Comparison of ENCODE assay signal across 8 cellular contexts in genomic region chr7:151086802-151087246, GRCh38. TPM values are rescaled to one million over a fixed set of nuclear protein-coding genes. Genes with fewer than 3 reads are reported as not detected.
DNase-seq lines count a peak whose midpoint lies in the region; ATAC-seq and TF ChIP-seq lines count a peak whose summit lies in the region.

No MANE protein-coding gene starts in this region.

- no peak for TF ChIP-seq CTCF in kidney epithelial cell (IDR thresholded peaks at IDR 0.05; ENCODE audit: insufficient read depth, low read length, poor library complexity, severe bottlenecking)

- H3K9me3 ChIP-seq in MG63 = no peaks in the 10 kb centered on the region

- H3K27ac Mint-ChIP-seq in stimulated activated effector memory CD8-positive, alpha-beta T cell treated with anti-CD3 and anti-CD28 coated beads, Interleukin-12 subunit alpha, Interleukin-12 subunit beta, amount 100 ng/mL, for 72 hours = peak overlapping the region; percentile 37

- H3K4me1 Mint-ChIP-seq in stimulated activated effector memory CD8-positive, alpha-beta T cell treated with anti-CD3 and anti-CD28 coated beads, Interleukin-12 subunit alpha, Interleukin-12 subunit beta, amount 100 ng/mL, for 72 hours = peaks cover 53% of the 10 kb centered on the region

- H3K27me3 ChIP-seq in MG63 (no peaks in the 10 kb centered on the region), kidney epithelial cell (ENCODE audit: control insufficient read depth, insufficient read depth, low read length) (no peaks in the 10 kb centered on the region)

- H3K27ac ChIP-seq in angular gyrus (ENCODE audit: low read depth, low read length) = peak overlapping the region; percentile 93

- peak overlapping the region; percentile 98 for H3K4me3 Mint-ChIP-seq in stimulated activated effector memory CD8-positive, alpha-beta T cell treated with anti-CD3 and anti-CD28 coated beads, Interleukin-12 subunit alpha, Interleukin-12 subunit beta, amount 100 ng/mL, for 72 hours

- H3K36me3 Mint-ChIP-seq in stimulated activated effector memory CD8-positive, alpha-beta T cell treated with anti-CD3 and anti-CD28 coated beads, Interleukin-12 subunit alpha, Interleukin-12 subunit beta, amount 100 ng/mL, for 72 hours = peaks cover 10% of the 10 kb centered on the region

- no peaks in the 10 kb centered on the region for H3K9me3 Mint-ChIP-seq in stimulated activated effector memory CD8-positive, alpha-beta T cell treated with anti-CD3 and anti-CD28 coated beads, Interleukin-12 subunit alpha, Interleukin-12 subunit beta, amount 100 ng/mL, for 72 hours

- H3K36me3 ChIP-seq in MG63 (peaks cover 9% of the 10 kb centered on the region), kidney epithelial cell (ENCODE audit: control insufficient read depth, insufficient read depth, low read length) (peaks cover 1% of the 10 kb centered on the region)

- peak; percentile 14 for ATAC-seq in stimulated activated effector memory CD8-positive, alpha-beta T cell treated with anti-CD3 and anti-CD28 coated beads, Interleukin-12 subunit alpha, Interleukin-12 subunit beta, amount 100 ng/mL, for 72 hours
- ATAC-seq in HG02571 (IDR thresholded peaks at IDR 0.05; ENCODE audit: unreplicated experiment) (no peak), GM18907 (IDR thresholded peaks at IDR 0.05; ENCODE audit: unreplicated experiment) (no peak)

- H3K4me3 ChIP-seq in MG63 (peak overlapping the region; percentile 73), kidney epithelial cell (ENCODE audit: low read depth, low read length) (peak overlapping the region; percentile 81)

- peak; percentile 49 for DNase-seq in EL
- peak; percentile 11 for DNase-seq in MG63
- no peak for DNase-seq in kidney epithelial cell (ENCODE audit: low read depth)
- DNase-seq in stimulated activated effector memory CD8-positive, alpha-beta T cell treated with anti-CD3 and anti-CD28 coated beads, Interleukin-12 subunit alpha, Interleukin-12 subunit beta, amount 100 ng/mL, for 72 hours (ENCODE audit: low spot score in 2 of 2) = no peak
- DNase-seq in SIG-M5 (lab: John Stamatoyannopoulos, UW) = no peak

RNA-seq across cellular contexts. Expression of gene AGAP3, which starts 0.5 kb away (rescaled TPM):
- 22.5 and 35.1 TPM in 2 replicates for total RNA-seq in MG63 (2014; rRNA removed; shearing (Covaris generic); ENCODE audit: low replicate concordance)
- 77.4 and 92.8 TPM in 2 replicates for total RNA-seq in kidney epithelial cell

RNA-seq across cellular contexts. Expression of gene TMUB1, which starts 3.5 kb away (rescaled TPM):
- 5.2 and 32.9 TPM in 2 replicates for total RNA-seq in MG63 (2014; rRNA removed; shearing (Covaris generic); ENCODE audit: low replicate concordance)
- 46.3 and 66.0 TPM in 2 replicates for total RNA-seq in kidney epithelial cell

RNA-seq across cellular contexts. Expression of gene FASTK, which starts 6.2 kb away (rescaled TPM):
- 47.5 and 71.5 TPM in 2 replicates for total RNA-seq in MG63 (2014; rRNA removed; shearing (Covaris generic); ENCODE audit: low replicate concordance)
- total RNA-seq in kidney epithelial cell = 70.9 and 71.7 TPM in 2 replicates

RNA-seq across cellular contexts. Expression of gene SLC4A2, which starts 27.4 kb away (rescaled TPM):
- total RNA-seq in MG63 (2014; rRNA removed; shearing (Covaris generic); ENCODE audit: low replicate concordance) = 38.6 and 81.5 TPM in 2 replicates
- 166 and 201 TPM in 2 replicates for total RNA-seq in kidney epithelial cell

RNA-seq across cellular contexts. Expression of gene CDK5, which starts 29.1 kb away (rescaled TPM):
- 11.0 and 21.7 TPM in 2 replicates for total RNA-seq in MG63 (2014; rRNA removed; shearing (Covaris generic); ENCODE audit: low replicate concordance)
- total RNA-seq in kidney epithelial cell = 21.5 and 27.0 TPM in 2 replicates

Comparison
In these comparisons a context has a peak if more than half of its experiments do, and no peak if none do; other contexts are left out.
1. DNase-seq: peak in EL (single experiment) and MG63 (single experiment); none in kidney epithelial cell (single experiment), stimulated activated effector memory CD8-positive, alpha-beta T cell treated with anti-CD3 and anti-CD28 coated beads, Interleukin-12 subunit alpha, Interleukin-12 subunit beta, amount 100 ng/mL, for 72 hours (0 of 2) and SIG-M5 (single experiment).